In genomic region chr9:72586388-72587160, GRCh38 we compare ENCODE assay signal across 8 cellular contexts.
A peak's percentile ranks its signal among the peaks of the same experiment; 100 is the strongest.
DNase-seq lines count a peak whose midpoint lies in the region; ATAC-seq lines count a peak whose summit lies in the region.

No MANE protein-coding gene starts in this region.

- H3K4me1 Mint-ChIP-seq in CD8-positive, alpha-beta memory T cell = peaks cover 14 to 36% (median 20%) of the 10 kb centered on the region in 3 donors
- peaks cover 6% of the 10 kb centered on the region for H3K4me1 Mint-ChIP-seq in central memory CD8-positive, alpha-beta T cell
- H3K4me1 Mint-ChIP-seq in naive thymus-derived CD8-positive, alpha-beta T cell = peaks cover 3 to 23% (median 14%) of the 10 kb centered on the region in 4 donors

- CTCF ChIA-PET in CD8-positive, alpha-beta memory T cell (lab: Charles Lee) = interaction anchor here (1.6 kb wide), 1 partner anchor 306 kb away, joined by 8 read pairs; no protein-coding TSS in a partner anchor

- peak in 2 of 5 donors; percentile 11 to 16 for DNase-seq in CD8-positive, alpha-beta memory T cell
- DNase-seq in H4 (ENCODE audit: low spot score) (peak; percentile 91), SIG-M5 treated with dmso at 0.1 percent for 504 hours (lab: John Stamatoyannopoulos, UW; ENCODE audit: unreplicated experiment) (peak; percentile 96), GOT3 (lab: John Stamatoyannopoulos, UW) (no peak), DMS 273 treated with DMSO at 0.1 percent for 48 hours (lab: John Stamatoyannopoulos, UW) (no peak)
- DNase-seq in central memory CD8-positive, alpha-beta T cell (ENCODE audit: low spot score in 2 of 2) = no peak
- peak in 1 of 10 donors; percentile 9 for DNase-seq in naive thymus-derived CD8-positive, alpha-beta T cell

- H3K4me3 Mint-ChIP-seq in CD8-positive, alpha-beta memory T cell = peak overlapping the region in 6 of 7 donors; percentile 3 to 58 (median 38)
- no peak overlapping the region for H3K4me3 Mint-ChIP-seq in central memory CD8-positive, alpha-beta T cell
- peak overlapping the region in 2 of 10 donors; percentile 15 to 39 for H3K4me3 Mint-ChIP-seq in naive thymus-derived CD8-positive, alpha-beta T cell

- H3K4me3 ChIP-seq in CD8-positive, alpha-beta memory T cell (ENCODE audit: low read length) = no peak overlapping the region

- peak; percentile 71 for ATAC-seq in central memory CD8-positive, alpha-beta T cell (replicated peaks; ENCODE audit: extremely low read depth, poor library complexity, severe bottlenecking)
- ATAC-seq in naive thymus-derived CD8-positive, alpha-beta T cell = peak; percentile 25 to 79
- ATAC-seq in HG03460 (IDR thresholded peaks at IDR 0.05; ENCODE audit: unreplicated experiment) = no peak

- peaks cover 11% of the 10 kb centered on the region for H3K4me1 ChIP-seq in CD8-positive, alpha-beta memory T cell (ENCODE audit: insufficient read depth, low read length)

- peak overlapping the region; percentile 2 to 75 (median 65) for H3K27ac Mint-ChIP-seq in CD8-positive, alpha-beta memory T cell
- H3K27ac Mint-ChIP-seq in central memory CD8-positive, alpha-beta T cell (ENCODE audit: low read depth) = no peak overlapping the region
- peak overlapping the region in 3 of 10 donors; percentile 4 to 66 (median 64) for H3K27ac Mint-ChIP-seq in naive thymus-derived CD8-positive, alpha-beta T cell

- no peaks in the 10 kb centered on the region for H3K9me3 ChIP-seq in CD8-positive, alpha-beta memory T cell (ENCODE audit: low read length)

- POLR2A ChIA-PET in CD8-positive, alpha-beta memory T cell (lab: Charles Lee) = no interaction called here
- POLR2A ChIA-PET in naive thymus-derived CD8-positive, alpha-beta T cell (lab: Charles Lee) = interaction anchor here (0.5 to 1.3 kb wide), 4 partner anchors 52 to 307 kb away, joined by 3 to 8 read pairs (median 4); partner anchors contain the start of gene ZFAND5

- H3K27ac ChIP-seq in CD8-positive, alpha-beta memory T cell (ENCODE audit: low read depth, low read length) = no peak overlapping the region

- peaks cover 1 to 13% of the 10 kb centered on the region in 2 donors for H3K27me3 Mint-ChIP-seq in CD8-positive, alpha-beta memory T cell
- H3K27me3 Mint-ChIP-seq in central memory CD8-positive, alpha-beta T cell = peaks cover 10% of the 10 kb centered on the region
- H3K27me3 Mint-ChIP-seq in naive thymus-derived CD8-positive, alpha-beta T cell = no peaks in the 10 kb centered on the region

- H3K36me3 ChIP-seq in CD8-positive, alpha-beta memory T cell (ENCODE audit: insufficient read depth, low read length) = no peaks in the 10 kb centered on the region

- H3K36me3 Mint-ChIP-seq in CD8-positive, alpha-beta memory T cell = peaks cover 0 to 3% (median 0%) of the 10 kb centered on the region in 3 donors
- H3K36me3 Mint-ChIP-seq in central memory CD8-positive, alpha-beta T cell (ENCODE audit: insufficient read depth) = no peaks in the 10 kb centered on the region
- no peaks in the 10 kb centered on the region for H3K36me3 Mint-ChIP-seq in naive thymus-derived CD8-positive, alpha-beta T cell

- no peaks in the 10 kb centered on the region for H3K27me3 ChIP-seq in CD8-positive, alpha-beta memory T cell (ENCODE audit: insufficient read depth, low read length, poor library complexity, severe bottlenecking)

- no peaks in the 10 kb centered on the region for H3K9me3 Mint-ChIP-seq in CD8-positive, alpha-beta memory T cell
- H3K9me3 Mint-ChIP-seq in central memory CD8-positive, alpha-beta T cell = no peaks in the 10 kb centered on the region
- H3K9me3 Mint-ChIP-seq in naive thymus-derived CD8-positive, alpha-beta T cell = no peaks in the 10 kb centered on the region

Comparison
In these comparisons a context has a peak if more than half of its experiments do, and no peak if none do; other contexts are left out.
1. DNase-seq: peak in H4 (single experiment) and SIG-M5 treated with dmso at 0.1 percent for 504 hours (single experiment); none in central memory CD8-positive, alpha-beta T cell (0 of 2), GOT3 (single experiment) and DMS 273 treated with DMSO at 0.1 percent for 48 hours (single experiment).